18 cellular contexts compared by ENCODE assay signal in genomic region chr10:87960230-87960629, GRCh38.
DNase-seq lines count a peak whose midpoint lies in the region; ATAC-seq and TF ChIP-seq lines count a peak whose summit lies in the region.
"Had no signal": no experiment of that assay in that cellular context is flagged by ENCODE, and none has a peak within 500 bp of the region (broad histone marks: within the 10 kb centered on the region; RNA-seq: fewer than 3 reads in every experiment).

No MANE protein-coding gene starts in this region.

- no peaks in the 10 kb centered on the region for H3K36me3 ChIP-seq in brain microvascular endothelial cell (replicated peaks)
- peaks cover 10 to 58% of the 10 kb centered on the region in 2 experiments for H3K36me3 ChIP-seq in mesenchymal stem cell (ENCODE audit: control insufficient read depth in 1 of 2, insufficient read depth in 2 of 2, low read depth in 1 of 2, low read length in 2 of 2)

- H2BK5ac ChIP-seq in mesenchymal stem cell (ENCODE audit: low read depth, low read length, poor library complexity, severe bottlenecking): no peak overlapping the region

- H3K79me1 ChIP-seq in mesenchymal stem cell (replicated peaks; ENCODE audit: low read length, poor library complexity, severe bottlenecking): peaks cover 6% of the 10 kb centered on the region

- H3K4me3 ChIP-seq in brain microvascular endothelial cell (ENCODE audit: low read depth, low read length) (no peak overlapping the region), mesenchymal stem cell (ENCODE audit: insufficient read depth in 1 of 2, low read depth in 1 of 2, low read length in 2 of 2) (no peak overlapping the region)
- H3K4me3 ChIP-seq: right atrium auricular region, suprapubic skin had no signal

- no peak overlapping the region for H2BK120ac ChIP-seq in mesenchymal stem cell (ENCODE audit: low read depth, low read length)

- 46% methylated on average over 4 of the region's 4 CpGs for WGBS in mesenchymal stem cell

- H3K23ac ChIP-seq in mesenchymal stem cell (ENCODE audit: low read length in 2 of 2): no peak overlapping the region

- no peak overlapping the region for H2AK5ac ChIP-seq in mesenchymal stem cell (ENCODE audit: low read length, severe bottlenecking)

- no peak for TF ChIP-seq CTCF in brain microvascular endothelial cell (IDR thresholded peaks at IDR 0.05; ENCODE audit: low read depth, low read length, missing control alignments)

- H2AFZ ChIP-seq in mesenchymal stem cell (ENCODE audit: low read depth, low read length): no peak overlapping the region

- H3K4me2 ChIP-seq in mesenchymal stem cell (ENCODE audit: low read length, poor library complexity, severe bottlenecking): no peak overlapping the region

- H3K27ac ChIP-seq in brain microvascular endothelial cell (peak overlapping the region; percentile 25), mesenchymal stem cell (ENCODE audit: low read length, poor library complexity, severe bottlenecking) (no peak overlapping the region)
- H3K27ac ChIP-seq: suprapubic skin had no signal

- H2BK15ac ChIP-seq in mesenchymal stem cell (ENCODE audit: low read depth, poor library complexity, severe bottlenecking): no peak overlapping the region

- H3K27me3 ChIP-seq in brain microvascular endothelial cell (replicated peaks) (no peaks in the 10 kb centered on the region), mesenchymal stem cell (ENCODE audit: control insufficient read depth in 1 of 2, insufficient read depth in 1 of 2, low read length in 2 of 2) (no peaks in the 10 kb centered on the region)
- H3K27me3 ChIP-seq: right atrium auricular region, suprapubic skin had no signal

- DNase-seq in DMS53 treated with DMSO at 0.1 percent for 48 hours (lab: John Stamatoyannopoulos, UW; ENCODE audit: unreplicated experiment): peak; percentile 14
- DNase-seq in M059J (ENCODE audit: low read depth): peak; percentile 68
- peak; percentile 49 for DNase-seq in brain microvascular endothelial cell
- DNase-seq in mesenchymal stem cell: peak; percentile 49
- DNase-seq in middle frontal gyrus (ENCODE audit: extremely low spot score, low spot score): no peak
- DNase-seq: anterior cingulate cortex; CD4-positive, CD25-positive, alpha-beta regulatory T cell; cortex of kidney; DMS153; Karpas-422; NCI-H1417; NCI-H69; SIG-M5 had no signal

- no peak overlapping the region for H3K18ac ChIP-seq in mesenchymal stem cell (ENCODE audit: low read depth in 1 of 2, low read length in 2 of 2)

- H4K8ac ChIP-seq in mesenchymal stem cell (ENCODE audit: low read length): no peak overlapping the region

- H3K4ac ChIP-seq in mesenchymal stem cell (ENCODE audit: low read depth in 1 of 2, low read length in 2 of 2): no peak overlapping the region

- no peak for ATAC-seq in GM18519 (IDR thresholded peaks at IDR 0.05; ENCODE audit: low FRiP score, unreplicated experiment)
- ATAC-seq in GM18861 (IDR thresholded peaks at IDR 0.05; ENCODE audit: unreplicated experiment): no peak
- no peak for ATAC-seq in HG03095 (IDR thresholded peaks at IDR 0.05; ENCODE audit: unreplicated experiment)

- no peak overlapping the region for H2BK12ac ChIP-seq in mesenchymal stem cell (ENCODE audit: low read length in 2 of 2)

- no peak overlapping the region for H4K91ac ChIP-seq in mesenchymal stem cell (ENCODE audit: low read length)

- H3K9me3 ChIP-seq in mesenchymal stem cell (ENCODE audit: control insufficient read depth, low read length): no peaks in the 10 kb centered on the region
- H3K9me3 ChIP-seq: right atrium auricular region, suprapubic skin had no signal

- no peak overlapping the region for H3K9ac ChIP-seq in mesenchymal stem cell (ENCODE audit: low read length)

- in situ Hi-C loops in brain microvascular endothelial cell (cut with HindIII; ENCODE audit: low pct_ligation_motif_present, low sequenced_read_pairs): no loop called here

- H3K14ac ChIP-seq in mesenchymal stem cell (ENCODE audit: low read length in 2 of 2): no peak overlapping the region

- no peaks in the 10 kb centered on the region for H3K4me1 ChIP-seq in mesenchymal stem cell (ENCODE audit: control insufficient read depth, insufficient read depth, low read depth, low read length)
